1 cellular context compared by ENCODE assay signal in the genomic region with DNA sequence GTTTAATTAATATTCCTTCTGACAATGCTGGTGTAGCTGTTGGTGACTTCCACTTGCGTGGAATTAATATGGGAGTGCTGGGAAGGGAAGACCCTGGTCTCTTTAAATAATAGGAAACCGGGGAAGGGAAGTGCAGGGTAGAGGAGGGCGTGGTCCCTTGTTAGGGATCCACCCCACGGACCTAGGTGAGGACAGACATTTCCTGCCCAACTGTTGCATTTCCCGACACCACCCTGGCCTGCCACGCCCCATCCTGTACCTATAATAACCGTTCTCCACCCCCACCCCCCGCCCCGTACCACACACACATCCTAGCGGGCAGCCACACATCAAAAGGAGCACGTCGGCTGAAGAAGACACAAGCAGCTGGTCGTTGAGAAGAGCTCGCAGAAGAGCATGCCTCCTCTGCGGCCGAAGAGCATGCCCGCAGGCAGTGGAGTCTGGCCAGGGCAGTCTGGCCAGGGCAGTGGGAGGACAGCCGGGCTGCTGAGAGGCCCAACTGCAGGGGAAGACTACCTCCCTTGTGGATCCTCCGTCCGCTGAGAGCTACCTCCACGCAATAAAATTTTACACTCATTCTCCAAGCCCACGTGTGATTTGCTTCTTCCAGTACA.
TF ChIP-seq lines count a peak whose summit lies in the region.

No MANE protein-coding gene starts in this region.

TF ChIP-seq in HCT116, 20 proteins besides CTCF, POLR2A, EP300 and RAD21 (continued from another document):
- TF ChIP-seq POLR2AphosphoS5 (IDR thresholded peaks at IDR 0.05; ENCODE audit: low read depth, low read length) = no peak
- TF ChIP-seq EZH2phosphoT487 (IDR thresholded peaks at IDR 0.05; ENCODE audit: borderline replicate concordance) = no peak
- no peak for TF ChIP-seq ZFX (IDR thresholded peaks at IDR 0.05)
- no peak for TF ChIP-seq EGR1 (IDR thresholded peaks at IDR 0.05; ENCODE audit: low read depth)
- TF ChIP-seq, protein P1, sequence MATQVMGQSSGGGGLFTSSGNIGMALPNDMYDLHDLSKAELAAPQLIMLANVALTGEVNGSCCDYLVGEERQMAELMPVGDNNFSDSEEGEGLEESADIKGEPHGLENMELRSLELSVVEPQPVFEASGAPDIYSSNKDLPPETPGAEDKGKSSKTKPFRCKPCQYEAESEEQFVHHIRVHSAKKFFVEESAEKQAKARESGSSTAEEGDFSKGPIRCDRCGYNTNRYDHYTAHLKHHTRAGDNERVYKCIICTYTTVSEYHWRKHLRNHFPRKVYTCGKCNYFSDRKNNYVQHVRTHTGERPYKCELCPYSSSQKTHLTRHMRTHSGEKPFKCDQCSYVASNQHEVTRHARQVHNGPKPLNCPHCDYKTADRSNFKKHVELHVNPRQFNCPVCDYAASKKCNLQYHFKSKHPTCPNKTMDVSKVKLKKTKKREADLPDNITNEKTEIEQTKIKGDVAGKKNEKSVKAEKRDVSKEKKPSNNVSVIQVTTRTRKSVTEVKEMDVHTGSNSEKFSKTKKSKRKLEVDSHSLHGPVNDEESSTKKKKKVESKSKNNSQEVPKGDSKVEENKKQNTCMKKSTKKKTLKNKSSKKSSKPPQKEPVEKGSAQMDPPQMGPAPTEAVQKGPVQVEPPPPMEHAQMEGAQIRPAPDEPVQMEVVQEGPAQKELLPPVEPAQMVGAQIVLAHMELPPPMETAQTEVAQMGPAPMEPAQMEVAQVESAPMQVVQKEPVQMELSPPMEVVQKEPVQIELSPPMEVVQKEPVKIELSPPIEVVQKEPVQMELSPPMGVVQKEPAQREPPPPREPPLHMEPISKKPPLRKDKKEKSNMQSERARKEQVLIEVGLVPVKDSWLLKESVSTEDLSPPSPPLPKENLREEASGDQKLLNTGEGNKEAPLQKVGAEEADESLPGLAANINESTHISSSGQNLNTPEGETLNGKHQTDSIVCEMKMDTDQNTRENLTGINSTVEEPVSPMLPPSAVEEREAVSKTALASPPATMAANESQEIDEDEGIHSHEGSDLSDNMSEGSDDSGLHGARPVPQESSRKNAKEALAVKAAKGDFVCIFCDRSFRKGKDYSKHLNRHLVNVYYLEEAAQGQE (IDR thresholded peaks at IDR 0.05; ENCODE audit: low read depth) = no peak
- TF ChIP-seq ATF3 (IDR thresholded peaks at IDR 0.05) = no peak
- no peak for TF ChIP-seq SRF (IDR thresholded peaks at IDR 0.05; ENCODE audit: low read depth)
- no peak for TF ChIP-seq SIN3A (IDR thresholded peaks at IDR 0.05; ENCODE audit: low read depth)
- TF ChIP-seq, protein P2, sequence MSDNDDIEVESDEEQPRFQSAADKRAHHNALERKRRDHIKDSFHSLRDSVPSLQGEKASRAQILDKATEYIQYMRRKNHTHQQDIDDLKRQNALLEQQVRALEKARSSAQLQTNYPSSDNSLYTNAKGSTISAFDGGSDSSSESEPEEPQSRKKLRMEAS (IDR thresholded peaks at IDR 0.05) = no peak
- TF ChIP-seq TCF7L2 (IDR thresholded peaks at IDR 0.05; ENCODE audit: borderline replicate concordance, extremely low read depth, insufficient read depth, insufficient read length) = no peak
- TF ChIP-seq ELF1 (IDR thresholded peaks at IDR 0.05; ENCODE audit: borderline replicate concordance, low read depth) = no peak
- no peak for TF ChIP-seq JUND (IDR thresholded peaks at IDR 0.05)
